In genomic region chr1:91736146-91736998, GRCh38 we compare ENCODE assay signal across 9 cellular contexts.
A peak's percentile ranks its signal among the peaks of the same experiment; 100 is the strongest.
DNase-seq lines count a peak whose midpoint lies in the region; ATAC-seq, FAIRE-seq and TF ChIP-seq lines count a peak whose summit lies in the region.
"Had no signal": no experiment of that assay in that cellular context is flagged by ENCODE, and none has a peak within 500 bp of the region (broad histone marks: within the 10 kb centered on the region; RNA-seq: fewer than 3 reads in every experiment).

No MANE protein-coding gene starts in this region.

- peak; percentile 78 for TF ChIP-seq EP300 in suprapubic skin (IDR thresholded peaks at IDR 0.05)

- no peaks in the 10 kb centered on the region for H3K36me3 ChIP-seq in HEK293 (ENCODE audit: control insufficient read depth in 2 of 2, insufficient read depth in 1 of 2, low read length in 2 of 2)
- H3K36me3 ChIP-seq in duodenal mucosa (ENCODE audit: control insufficient read depth in 1 of 2, insufficient read depth in 2 of 2, low read length in 2 of 2), result peaks cover 0 to 3% of the 10 kb centered on the region in 2 donors
- H3K36me3 ChIP-seq in lung (ENCODE audit: control insufficient read depth in 2 of 2, insufficient read depth in 2 of 2, low read length in 2 of 2), result peaks cover 0 to 5% of the 10 kb centered on the region in 2 donors
- H3K36me3 ChIP-seq in suprapubic skin, result peaks cover 22% of the 10 kb centered on the region

- CTCF ChIA-PET in HEK293 (lab: Yijun Ruan, JAX), result interaction anchor here (0.7 to 0.9 kb wide), 4 partner anchors 130 to 192 kb away, joined by 3 to 5 read pairs (median 3); partner anchors contain the start of gene TGFBR3

- no peak overlapping the region for H3K9ac ChIP-seq in duodenal mucosa (ENCODE audit: low read depth in 1 of 2, low read length in 2 of 2)

- 62 to 71% methylated on average over 13 of the region's 13 CpGs for WGBS in lung, 2 donors
- WGBS in suprapubic skin, result 49% methylated on average over 13 of the region's 13 CpGs

- no peak overlapping the region for H3K27ac ChIP-seq in HEK293 (ENCODE audit: extremely low read depth, low read depth, low read length)
- peak overlapping the region; percentile 44 for H3K27ac ChIP-seq in duodenal mucosa (ENCODE audit: low read depth, low read length)
- peak overlapping the region; percentile 78 to 95 for H3K27ac ChIP-seq in lung (ENCODE audit: low read depth in 1 of 2, low read length in 1 of 2)
- H3K27ac ChIP-seq in suprapubic skin, result peak overlapping the region; percentile 83

- H3K4me3 ChIP-seq in HEK293 (ENCODE audit: low read depth, low read length), result no peak overlapping the region
- H3K4me3 ChIP-seq in duodenal mucosa (ENCODE audit: low read depth in 1 of 2, low read length in 2 of 2), result no peak overlapping the region
- H3K4me3 ChIP-seq in lung, result no peak overlapping the region
- no peak overlapping the region for H3K4me3 ChIP-seq in suprapubic skin

- no peak for FAIRE-seq in GM19239 (lab: Jason Lieb, UNC)

- TF ChIP-seq CTCF in HEK293 (tag by site-specific recombination; IDR thresholded peaks at IDR 0.05), result no peak
- no peak for TF ChIP-seq CTCF in lung (IDR thresholded peaks at IDR 0.05; ENCODE audit: control extremely low read depth, extremely low read depth)
- TF ChIP-seq CTCF in suprapubic skin (IDR thresholded peaks at IDR 0.05), result no peak

- H3K4me1 ChIP-seq in HEK293 (ENCODE audit: control insufficient read depth, insufficient read depth, low read length) (peaks cover 7% of the 10 kb centered on the region), duodenal mucosa (ENCODE audit: control insufficient read depth in 1 of 2, insufficient read depth in 2 of 2, low read length in 2 of 2) (peaks cover 21 to 30% of the 10 kb centered on the region in 2 donors), lung (ENCODE audit: control insufficient read depth in 2 of 2, insufficient read depth in 2 of 2, low read length in 2 of 2) (peaks cover 17 to 22% of the 10 kb centered on the region in 2 donors), suprapubic skin (peaks cover 42% of the 10 kb centered on the region)

- POLR2A ChIA-PET in HEK293 (lab: Yijun Ruan, JAX), result no interaction called here

- DNase-seq in lung (ENCODE audit: low spot score), result no peak
- no peak for DNase-seq in suprapubic skin (ENCODE audit: low spot score in 2 of 2)
- no peak for DNase-seq in GM19239 (ENCODE audit: insufficient read length, low spot score)
- DNase-seq in SIG-M5 treated with dmso at 0.1 percent for 504 hours (lab: John Stamatoyannopoulos, UW; ENCODE audit: unreplicated experiment), result no peak
- DNase-seq: DMS 273 treated with DMSO at 0.1 percent for 48 hours had no signal

- no peaks in the 10 kb centered on the region for H3K27me3 ChIP-seq in duodenal mucosa (ENCODE audit: control insufficient read depth in 1 of 2, insufficient read depth in 2 of 2, low read length in 2 of 2)
- no peaks in the 10 kb centered on the region for H3K27me3 ChIP-seq in lung (ENCODE audit: control insufficient read depth, insufficient read depth)
- no peaks in the 10 kb centered on the region for H3K27me3 ChIP-seq in suprapubic skin

- no peaks in the 10 kb centered on the region for H3K9me3 ChIP-seq in HEK293 (ENCODE audit: control insufficient read depth, insufficient read depth, low read depth, low read length)
- H3K9me3 ChIP-seq in duodenal mucosa (ENCODE audit: control insufficient read depth in 1 of 2, low read length in 2 of 2), result no peaks in the 10 kb centered on the region
- peaks cover 0 to 2% of the 10 kb centered on the region in 2 donors for H3K9me3 ChIP-seq in lung (ENCODE audit: control insufficient read depth in 2 of 2, insufficient read depth in 1 of 2, low read length in 1 of 2)
- H3K9me3 ChIP-seq in suprapubic skin, result no peaks in the 10 kb centered on the region

- no peak for TF ChIP-seq POLR2A in suprapubic skin (IDR thresholded peaks at IDR 0.05)

- no peak for ATAC-seq in lung (ENCODE audit: insufficient read depth, low FRiP score)
- ATAC-seq in HG03442 (IDR thresholded peaks at IDR 0.05; ENCODE audit: unreplicated experiment), result no peak
- no peak for ATAC-seq in GM19328 (IDR thresholded peaks at IDR 0.05; ENCODE audit: unreplicated experiment)

TF ChIP-seq in HEK293, 187 proteins besides CTCF, POLR2A, EP300 and RAD21:
- TF ChIP-seq IKZF3 (tag by site-specific recombination; IDR thresholded peaks at IDR 0.05) (no peak), PRDM6 (tag by site-specific recombination; IDR thresholded peaks at IDR 0.05) (no peak), ZNF600 (tag by site-specific recombination; IDR thresholded peaks at IDR 0.05) (peak; percentile 78), ZNF221 (tag by site-specific recombination; IDR thresholded peaks at IDR 0.05; ENCODE audit: borderline replicate concordance) (no peak), PRDM1 (tag by site-specific recombination; IDR thresholded peaks at IDR 0.05) (no peak), ZNF133 (tag by site-specific recombination; IDR thresholded peaks at IDR 0.05) (no peak), ZNF335 (tag by site-specific recombination; conservative IDR thresholded peaks at IDR 0.05) (peak; percentile 63; the same call in 1 of the 2 replicates), ZNF211 (tag by site-specific recombination; IDR thresholded peaks at IDR 0.05; ENCODE audit: low read depth) (no peak), ZNF112 (tag by site-specific recombination; IDR thresholded peaks at IDR 0.05) (no peak), ZSCAN18 (tag by site-specific recombination; IDR thresholded peaks at IDR 0.05) (no peak), HOXA7 (CRISPR knock-in tag; IDR thresholded peaks at IDR 0.05; ENCODE audit: borderline replicate concordance) (no peak), ZBTB20 (tag by site-specific recombination; IDR thresholded peaks at IDR 0.05) (peak; percentile 54; the same call in 1 of the 2 replicates)
